15 cellular contexts compared by ENCODE assay signal in genomic region chr14:65054471-65055085, GRCh38. TPM values are rescaled to one million over a fixed set of nuclear protein-coding genes. Genes with fewer than 3 reads are reported as not detected.
DNase-seq lines count a peak whose midpoint lies in the region; ATAC-seq and TF ChIP-seq lines count a peak whose summit lies in the region.
"Had no signal": no experiment of that assay in that cellular context is flagged by ENCODE, and none has a peak within 500 bp of the region (broad histone marks: within the 10 kb centered on the region; RNA-seq: fewer than 3 reads in every experiment).

No MANE protein-coding gene starts in this region.

- peak; percentile 10 for TF ChIP-seq CTCF in NB4 (IDR thresholded peaks at IDR 0.05; ENCODE audit: low read depth, low read length)

- H3K4me3 ChIP-seq in CD4-positive, CD25-positive, alpha-beta regulatory T cell (ENCODE audit: low read depth, low read length): no peak overlapping the region
- H3K4me3 ChIP-seq in NB4 (ENCODE audit: low read depth, low read length): no peak overlapping the region
- H3K4me3 ChIP-seq: tibial artery had no signal

- H3K4me1 Mint-ChIP-seq in CD4-positive, CD25-positive, alpha-beta regulatory T cell: peaks cover 5 to 27% (median 10%) of the 10 kb centered on the region in 4 donors
- H3K4me1 Mint-ChIP-seq in natural killer cell treated with Interleukin-12 subunit alpha and Interleukin-12 subunit beta and Interleukin-15 and Interleukin-18, amount 100 ng/mL, for 72 hours (ENCODE audit: low read depth in 2 of 2): peaks cover 11 to 27% of the 10 kb centered on the region in 2 donors

- H3K27ac ChIP-seq in CD4-positive, CD25-positive, alpha-beta regulatory T cell (ENCODE audit: insufficient read depth, low read length, poor library complexity, severe bottlenecking): no peak overlapping the region
- H3K27ac ChIP-seq: tibial artery had no signal

- peak overlapping the region in 2 of 3 donors; percentile 52 to 86 for H3K27ac Mint-ChIP-seq in CD4-positive, CD25-positive, alpha-beta regulatory T cell
- peak overlapping the region; percentile 35 to 68 for H3K27ac Mint-ChIP-seq in natural killer cell treated with Interleukin-12 subunit alpha and Interleukin-12 subunit beta and Interleukin-15 and Interleukin-18, amount 100 ng/mL, for 72 hours
- H3K27ac Mint-ChIP-seq: activated CD4-positive, alpha-beta T cell treated with anti-CD3 and anti-CD28 coated beads, Interleukin-2, amount 10 ng/mL, durations not matched to agents 7 days and 5 days had no signal

- peak; percentile 61 for TF ChIP-seq POLR2A in NB4 (IDR thresholded peaks at IDR 0.05; ENCODE audit: extremely low read depth, insufficient read length)

- H3K36me3 ChIP-seq in CD4-positive, CD25-positive, alpha-beta regulatory T cell (ENCODE audit: control insufficient read depth, insufficient read depth, low read length): peaks cover 33% of the 10 kb centered on the region

- no peaks in the 10 kb centered on the region for H3K9me3 Mint-ChIP-seq in CD4-positive, CD25-positive, alpha-beta regulatory T cell
- H3K9me3 Mint-ChIP-seq in natural killer cell treated with Interleukin-12 subunit alpha and Interleukin-12 subunit beta and Interleukin-15 and Interleukin-18, amount 100 ng/mL, for 72 hours: no peaks in the 10 kb centered on the region
- H3K9me3 Mint-ChIP-seq: activated CD4-positive, alpha-beta T cell treated with anti-CD3 and anti-CD28 coated beads, Interleukin-2, amount 10 ng/mL, durations not matched to agents 7 days and 5 days had no signal

- H3K4me1 ChIP-seq in CD4-positive, CD25-positive, alpha-beta regulatory T cell (ENCODE audit: control insufficient read depth, insufficient read depth, low read length, poor library complexity, severe bottlenecking): no peaks in the 10 kb centered on the region
- H3K4me1 ChIP-seq: tibial artery had no signal

- peaks cover 33% of the 10 kb centered on the region for H3K36me3 Mint-ChIP-seq in CD4-positive, CD25-positive, alpha-beta regulatory T cell
- H3K36me3 Mint-ChIP-seq in natural killer cell treated with Interleukin-12 subunit alpha and Interleukin-12 subunit beta and Interleukin-15 and Interleukin-18, amount 100 ng/mL, for 72 hours: no peaks in the 10 kb centered on the region

- DNase-seq in CD4-positive, CD25-positive, alpha-beta regulatory T cell: no peak
- peak; percentile 100 for DNase-seq in NB4 (ENCODE audit: low read depth)
- peak; percentile 74 for DNase-seq in natural killer cell treated with Interleukin-12 subunit alpha and Interleukin-12 subunit beta and Interleukin-15 and Interleukin-18, amount 100 ng/mL, for 72 hours (ENCODE audit: low spot score)
- DNase-seq in T1000 (lab: John Stamatoyannopoulos, UW): no peak
- DNase-seq in AG08396 (ENCODE audit: low spot score): no peak
- DNase-seq: activated CD4-positive, alpha-beta T cell treated with anti-CD3 and anti-CD28 coated beads, Interleukin-2, amount 10 ng/mL, durations not matched to agents 7 days and 5 days; DMS79 treated with DMSO at 0.1 percent for 48 hours; midbrain; NCI-H345; OCI-M1; stimulated activated CD4-positive, alpha-beta T cell treated with anti-CD3 and anti-CD28 coated beads, Interleukin-15, amount 100 ng/mL, for 24 hours had no signal

- no peaks in the 10 kb centered on the region for H3K27me3 ChIP-seq in CD4-positive, CD25-positive, alpha-beta regulatory T cell (ENCODE audit: control insufficient read depth, insufficient read depth, low read length)
- H3K27me3 ChIP-seq: tibial artery had no signal

- H3K9me3 ChIP-seq in CD4-positive, CD25-positive, alpha-beta regulatory T cell (ENCODE audit: control insufficient read depth in 2 of 2, low read length in 2 of 2): no peaks in the 10 kb centered on the region
- H3K9me3 ChIP-seq: tibial artery had no signal

- ATAC-seq in CD4-positive, CD25-positive, alpha-beta regulatory T cell (ENCODE audit: low read depth in 2 of 2): peak in 1 of 2 donors; percentile 24
- ATAC-seq in esophagus mucosa: peak; percentile 35
- ATAC-seq in natural killer cell treated with Interleukin-12 subunit alpha and Interleukin-12 subunit beta and Interleukin-15 and Interleukin-18, amount 100 ng/mL, for 72 hours: peak; percentile 86 to 88
- no peak for ATAC-seq in HG03439 (IDR thresholded peaks at IDR 0.05; ENCODE audit: unreplicated experiment)
- no peak for ATAC-seq in HG03571 (IDR thresholded peaks at IDR 0.05; ENCODE audit: unreplicated experiment)

- H3K27me3 Mint-ChIP-seq in CD4-positive, CD25-positive, alpha-beta regulatory T cell: no peaks in the 10 kb centered on the region
- H3K27me3 Mint-ChIP-seq in natural killer cell treated with Interleukin-12 subunit alpha and Interleukin-12 subunit beta and Interleukin-15 and Interleukin-18, amount 100 ng/mL, for 72 hours: no peaks in the 10 kb centered on the region
- H3K27me3 Mint-ChIP-seq: activated CD4-positive, alpha-beta T cell treated with anti-CD3 and anti-CD28 coated beads, Interleukin-2, amount 10 ng/mL, durations not matched to agents 7 days and 5 days had no signal

- no peak overlapping the region for H3K4me3 Mint-ChIP-seq in CD4-positive, CD25-positive, alpha-beta regulatory T cell
- H3K4me3 Mint-ChIP-seq in natural killer cell treated with Interleukin-12 subunit alpha and Interleukin-12 subunit beta and Interleukin-15 and Interleukin-18, amount 100 ng/mL, for 72 hours: peak overlapping the region; percentile 47
- H3K4me3 Mint-ChIP-seq: activated CD4-positive, alpha-beta T cell treated with anti-CD3 and anti-CD28 coated beads, Interleukin-2, amount 10 ng/mL, durations not matched to agents 7 days and 5 days had no signal

RNA-seq across cellular contexts. Expression of gene MAX, which starts 47.7 kb away (rescaled TPM):
- total RNA-seq in CD4-positive, CD25-positive, alpha-beta regulatory T cell: 219 TPM
- polyA plus RNA-seq in CD4-positive, CD25-positive, alpha-beta regulatory T cell: 100 to 1,000 TPM; 170 to 212 (median 179) TPM
- 90.8 TPM for total RNA-seq in esophagus mucosa
- total RNA-seq in natural killer cell treated with Interleukin-12 subunit alpha and Interleukin-12 subunit beta and Interleukin-15 and Interleukin-18, amount 100 ng/mL, for 72 hours: 100 to 1,000 TPM; 167 to 171 TPM

Comparison
In these comparisons a context has a peak if more than half of its experiments do, and no peak if none do; other contexts are left out.
1. ATAC-seq: peak in esophagus mucosa (single experiment) and natural killer cell treated with Interleukin-12 subunit alpha and Interleukin-12 subunit beta and Interleukin-15 and Interleukin-18, amount 100 ng/mL, for 72 hours (2 of 2); none in HG03439 (single experiment) and HG03571 (single experiment).
2. DNase-seq: peak in NB4 (single experiment) and natural killer cell treated with Interleukin-12 subunit alpha and Interleukin-12 subunit beta and Interleukin-15 and Interleukin-18, amount 100 ng/mL, for 72 hours (single experiment); none in CD4-positive, CD25-positive, alpha-beta regulatory T cell (0 of 3), T1000 (single experiment) and AG08396 (single experiment).